Comparison of ENCODE assay signal across 1 cellular context in genomic region chr4:38009949-38010348, GRCh38.
TF ChIP-seq lines count a peak whose summit lies in the region.

No MANE protein-coding gene starts in this region.

TF ChIP-seq in K562, 482 proteins besides CTCF, POLR2A, EP300 and RAD21 (continued from another document):
- TF ChIP-seq KLF13 (tag; IDR thresholded peaks at IDR 0.05; ENCODE audit: borderline replicate concordance, low read depth) (no peak), DPF2 (IDR thresholded peaks at IDR 0.05) (no peak), ZNF263 (CRISPR knock-in tag; IDR thresholded peaks at IDR 0.05; ENCODE audit: borderline replicate concordance) (no peak), BACH1 (tag; IDR thresholded peaks at IDR 0.05) (no peak), SMAD1 (IDR thresholded peaks at IDR 0.05; ENCODE audit: low read depth, low read length, partially characterized antibody) (no peak), FOXA3 (CRISPR knock-in tag; conservative IDR thresholded peaks at IDR 0.05 in 1 of 2, IDR thresholded peaks at IDR 0.05 in 1 of 2) (peak; percentile 38 to 87; a peak in 3 of 4 replicates), BRD4 (IDR thresholded peaks at IDR 0.05) (no peak), SREBF1 (IDR thresholded peaks at IDR 0.05; ENCODE audit: borderline replicate concordance, low read depth, low read length) (no peak), HDAC1 (IDR thresholded peaks at IDR 0.05) (no peak)
- TF ChIP-seq, protein P1, sequence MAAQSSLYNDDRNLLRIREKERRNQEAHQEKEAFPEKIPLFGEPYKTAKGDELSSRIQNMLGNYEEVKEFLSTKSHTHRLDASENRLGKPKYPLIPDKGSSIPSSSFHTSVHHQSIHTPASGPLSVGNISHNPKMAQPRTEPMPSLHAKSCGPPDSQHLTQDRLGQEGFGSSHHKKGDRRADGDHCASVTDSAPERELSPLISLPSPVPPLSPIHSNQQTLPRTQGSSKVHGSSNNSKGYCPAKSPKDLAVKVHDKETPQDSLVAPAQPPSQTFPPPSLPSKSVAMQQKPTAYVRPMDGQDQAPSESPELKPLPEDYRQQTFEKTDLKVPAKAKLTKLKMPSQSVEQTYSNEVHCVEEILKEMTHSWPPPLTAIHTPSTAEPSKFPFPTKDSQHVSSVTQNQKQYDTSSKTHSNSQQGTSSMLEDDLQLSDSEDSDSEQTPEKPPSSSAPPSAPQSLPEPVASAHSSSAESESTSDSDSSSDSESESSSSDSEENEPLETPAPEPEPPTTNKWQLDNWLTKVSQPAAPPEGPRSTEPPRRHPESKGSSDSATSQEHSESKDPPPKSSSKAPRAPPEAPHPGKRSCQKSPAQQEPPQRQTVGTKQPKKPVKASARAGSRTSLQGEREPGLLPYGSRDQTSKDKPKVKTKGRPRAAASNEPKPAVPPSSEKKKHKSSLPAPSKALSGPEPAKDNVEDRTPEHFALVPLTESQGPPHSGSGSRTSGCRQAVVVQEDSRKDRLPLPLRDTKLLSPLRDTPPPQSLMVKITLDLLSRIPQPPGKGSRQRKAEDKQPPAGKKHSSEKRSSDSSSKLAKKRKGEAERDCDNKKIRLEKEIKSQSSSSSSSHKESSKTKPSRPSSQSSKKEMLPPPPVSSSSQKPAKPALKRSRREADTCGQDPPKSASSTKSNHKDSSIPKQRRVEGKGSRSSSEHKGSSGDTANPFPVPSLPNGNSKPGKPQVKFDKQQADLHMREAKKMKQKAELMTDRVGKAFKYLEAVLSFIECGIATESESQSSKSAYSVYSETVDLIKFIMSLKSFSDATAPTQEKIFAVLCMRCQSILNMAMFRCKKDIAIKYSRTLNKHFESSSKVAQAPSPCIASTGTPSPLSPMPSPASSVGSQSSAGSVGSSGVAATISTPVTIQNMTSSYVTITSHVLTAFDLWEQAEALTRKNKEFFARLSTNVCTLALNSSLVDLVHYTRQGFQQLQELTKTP (IDR thresholded peaks at IDR 0.05; ENCODE audit: low read depth in 1 of 2, partially characterized antibody in 2 of 2), result no peak
- TF ChIP-seq, protein P2, sequence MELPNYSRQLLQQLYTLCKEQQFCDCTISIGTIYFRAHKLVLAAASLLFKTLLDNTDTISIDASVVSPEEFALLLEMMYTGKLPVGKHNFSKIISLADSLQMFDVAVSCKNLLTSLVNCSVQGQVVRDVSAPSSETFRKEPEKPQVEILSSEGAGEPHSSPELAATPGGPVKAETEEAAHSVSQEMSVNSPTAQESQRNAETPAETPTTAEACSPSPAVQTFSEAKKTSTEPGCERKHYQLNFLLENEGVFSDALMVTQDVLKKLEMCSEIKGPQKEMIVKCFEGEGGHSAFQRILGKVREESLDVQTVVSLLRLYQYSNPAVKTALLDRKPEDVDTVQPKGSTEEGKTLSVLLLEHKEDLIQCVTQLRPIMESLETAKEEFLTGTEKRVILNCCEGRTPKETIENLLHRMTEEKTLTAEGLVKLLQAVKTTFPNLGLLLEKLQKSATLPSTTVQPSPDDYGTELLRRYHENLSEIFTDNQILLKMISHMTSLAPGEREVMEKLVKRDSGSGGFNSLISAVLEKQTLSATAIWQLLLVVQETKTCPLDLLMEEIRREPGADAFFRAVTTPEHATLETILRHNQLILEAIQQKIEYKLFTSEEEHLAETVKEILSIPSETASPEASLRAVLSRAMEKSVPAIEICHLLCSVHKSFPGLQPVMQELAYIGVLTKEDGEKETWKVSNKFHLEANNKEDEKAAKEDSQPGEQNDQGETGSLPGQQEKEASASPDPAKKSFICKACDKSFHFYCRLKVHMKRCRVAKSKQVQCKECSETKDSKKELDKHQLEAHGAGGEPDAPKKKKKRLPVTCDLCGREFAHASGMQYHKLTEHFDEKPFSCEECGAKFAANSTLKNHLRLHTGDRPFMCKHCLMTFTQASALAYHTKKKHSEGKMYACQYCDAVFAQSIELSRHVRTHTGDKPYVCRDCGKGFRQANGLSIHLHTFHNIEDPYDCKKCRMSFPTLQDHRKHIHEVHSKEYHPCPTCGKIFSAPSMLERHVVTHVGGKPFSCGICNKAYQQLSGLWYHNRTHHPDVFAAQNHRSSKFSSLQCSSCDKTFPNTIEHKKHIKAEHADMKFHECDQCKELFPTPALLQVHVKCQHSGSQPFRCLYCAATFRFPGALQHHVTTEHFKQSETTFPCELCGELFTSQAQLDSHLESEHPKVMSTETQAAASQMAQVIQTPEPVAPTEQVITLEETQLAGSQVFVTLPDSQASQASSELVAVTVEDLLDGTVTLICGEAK (IDR thresholded peaks at IDR 0.05), result peak; percentile 84
- TF ChIP-seq, protein P2 (CRISPR knock-in tag; IDR thresholded peaks at IDR 0.05), result peak; percentile 68
